ENCODE assay signal across 2 cellular contexts in genomic region chr1:112626193-112626592, GRCh38.
TF ChIP-seq lines count a peak whose summit lies in the region.

No MANE protein-coding gene starts in this region.

TF ChIP-seq in SK-N-SH, 30 proteins besides CTCF, POLR2A, EP300 and RAD21:
- no peak for TF ChIP-seq REST (IDR thresholded peaks at IDR 0.05; ENCODE audit: low read depth, low read length)
- no peak for TF ChIP-seq GABPA (IDR thresholded peaks at IDR 0.05; ENCODE audit: low read depth)

TF ChIP-seq in SK-N-SH treated with all-trans-retinoic acid at 6 μM for 48 hours, 23 proteins besides CTCF, POLR2A, EP300 and RAD21 (continued from another document):
- no peak for TF ChIP-seq CREB5 (CRISPR knock-in tag; IDR thresholded peaks at IDR 0.05; ENCODE audit: low read depth)
- no peak for TF ChIP-seq TCF4 (CRISPR knock-in tag; IDR thresholded peaks at IDR 0.05; ENCODE audit: borderline replicate concordance)
- no peak for TF ChIP-seq ZC3H10 (CRISPR knock-in tag; IDR thresholded peaks at IDR 0.05)
- no peak for TF ChIP-seq TSHZ2 (CRISPR knock-in tag; IDR thresholded peaks at IDR 0.05)
- TF ChIP-seq RARB (CRISPR knock-in tag; IDR thresholded peaks at IDR 0.05): no peak
- TF ChIP-seq CSDC2 (CRISPR knock-in tag; IDR thresholded peaks at IDR 0.05): no peak
